Comparison of ENCODE assay signal across 1 cellular context in genomic region chr16:180921-181667, GRCh38.
TF ChIP-seq lines count a peak whose summit lies in the region.

No MANE protein-coding gene starts in this region.

TF ChIP-seq in K562, 482 proteins besides CTCF, POLR2A, EP300 and RAD21 (continued from another document and continues in another):
- TF ChIP-seq HINFP (tag; conservative IDR thresholded peaks at IDR 0.05; ENCODE audit: low read depth): no peak
- TF ChIP-seq, protein P1, sequence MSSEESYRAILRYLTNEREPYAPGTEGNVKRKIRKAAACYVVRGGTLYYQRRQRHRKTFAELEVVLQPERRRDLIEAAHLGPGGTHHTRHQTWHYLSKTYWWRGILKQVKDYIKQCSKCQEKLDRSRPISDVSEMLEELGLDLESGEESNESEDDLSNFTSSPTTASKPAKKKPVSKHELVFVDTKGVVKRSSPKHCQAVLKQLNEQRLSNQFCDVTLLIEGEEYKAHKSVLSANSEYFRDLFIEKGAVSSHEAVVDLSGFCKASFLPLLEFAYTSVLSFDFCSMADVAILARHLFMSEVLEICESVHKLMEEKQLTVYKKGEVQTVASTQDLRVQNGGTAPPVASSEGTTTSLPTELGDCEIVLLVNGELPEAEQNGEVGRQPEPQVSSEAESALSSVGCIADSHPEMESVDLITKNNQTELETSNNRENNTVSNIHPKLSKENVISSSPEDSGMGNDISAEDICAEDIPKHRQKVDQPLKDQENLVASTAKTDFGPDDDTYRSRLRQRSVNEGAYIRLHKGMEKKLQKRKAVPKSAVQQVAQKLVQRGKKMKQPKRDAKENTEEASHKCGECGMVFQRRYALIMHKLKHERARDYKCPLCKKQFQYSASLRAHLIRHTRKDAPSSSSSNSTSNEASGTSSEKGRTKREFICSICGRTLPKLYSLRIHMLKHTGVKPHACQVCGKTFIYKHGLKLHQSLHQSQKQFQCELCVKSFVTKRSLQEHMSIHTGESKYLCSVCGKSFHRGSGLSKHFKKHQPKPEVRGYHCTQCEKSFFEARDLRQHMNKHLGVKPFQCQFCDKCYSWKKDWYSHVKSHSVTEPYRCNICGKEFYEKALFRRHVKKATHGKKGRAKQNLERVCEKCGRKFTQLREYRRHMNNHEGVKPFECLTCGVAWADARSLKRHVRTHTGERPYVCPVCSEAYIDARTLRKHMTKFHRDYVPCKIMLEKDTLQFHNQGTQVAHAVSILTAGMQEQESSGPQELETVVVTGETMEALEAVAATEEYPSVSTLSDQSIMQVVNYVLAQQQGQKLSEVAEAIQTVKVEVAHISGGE (CRISPR knock-in tag; IDR thresholded peaks at IDR 0.05): no peak
- TF ChIP-seq, protein P2, sequence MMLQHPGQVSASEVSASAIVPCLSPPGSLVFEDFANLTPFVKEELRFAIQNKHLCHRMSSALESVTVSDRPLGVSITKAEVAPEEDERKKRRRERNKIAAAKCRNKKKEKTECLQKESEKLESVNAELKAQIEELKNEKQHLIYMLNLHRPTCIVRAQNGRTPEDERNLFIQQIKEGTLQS (IDR thresholded peaks at IDR 0.05): no peak
- TF ChIP-seq, protein P2 (CRISPR knock-in tag; conservative IDR thresholded peaks at IDR 0.05): peak; percentile 95
- no peak for TF ChIP-seq MAFF (IDR thresholded peaks at IDR 0.05; ENCODE audit: low read length)
- TF ChIP-seq PURB (CRISPR knock-in tag; IDR thresholded peaks at IDR 0.05; ENCODE audit: low read depth): 0 out of 2 replicates have a peak, but pooled peaks have one; percentile 65
- no peak for TF ChIP-seq SNRNP70 (optimal IDR thresholded peaks at IDR 0.05; ENCODE audit: low read depth, low read length)
- TF ChIP-seq ZNF395 (CRISPR knock-in tag; IDR thresholded peaks at IDR 0.05): peak; percentile 92
- TF ChIP-seq CBX1 (IDR thresholded peaks at IDR 0.05; ENCODE audit: low read depth): peak; percentile 96
- TF ChIP-seq TCF3 (CRISPR knock-in tag; IDR thresholded peaks at IDR 0.05): peak; percentile 48
- TF ChIP-seq BDP1 (IDR thresholded peaks at IDR 0.05; ENCODE audit: insufficient read depth, insufficient read length): no peak
- TF ChIP-seq MAFK (IDR thresholded peaks at IDR 0.05; ENCODE audit: low read length): no peak
- TF ChIP-seq U2AF2 (optimal IDR thresholded peaks at IDR 0.05; ENCODE audit: low read depth, low read length): no peak
- TF ChIP-seq EWSR1 (IDR thresholded peaks at IDR 0.05; ENCODE audit: borderline replicate concordance, low read depth, partially characterized antibody): no peak
- no peak for TF ChIP-seq NFRKB (IDR thresholded peaks at IDR 0.05; ENCODE audit: low read depth)
- TF ChIP-seq NKRF (IDR thresholded peaks at IDR 0.05; ENCODE audit: borderline replicate concordance): no peak
- TF ChIP-seq, protein P3, sequence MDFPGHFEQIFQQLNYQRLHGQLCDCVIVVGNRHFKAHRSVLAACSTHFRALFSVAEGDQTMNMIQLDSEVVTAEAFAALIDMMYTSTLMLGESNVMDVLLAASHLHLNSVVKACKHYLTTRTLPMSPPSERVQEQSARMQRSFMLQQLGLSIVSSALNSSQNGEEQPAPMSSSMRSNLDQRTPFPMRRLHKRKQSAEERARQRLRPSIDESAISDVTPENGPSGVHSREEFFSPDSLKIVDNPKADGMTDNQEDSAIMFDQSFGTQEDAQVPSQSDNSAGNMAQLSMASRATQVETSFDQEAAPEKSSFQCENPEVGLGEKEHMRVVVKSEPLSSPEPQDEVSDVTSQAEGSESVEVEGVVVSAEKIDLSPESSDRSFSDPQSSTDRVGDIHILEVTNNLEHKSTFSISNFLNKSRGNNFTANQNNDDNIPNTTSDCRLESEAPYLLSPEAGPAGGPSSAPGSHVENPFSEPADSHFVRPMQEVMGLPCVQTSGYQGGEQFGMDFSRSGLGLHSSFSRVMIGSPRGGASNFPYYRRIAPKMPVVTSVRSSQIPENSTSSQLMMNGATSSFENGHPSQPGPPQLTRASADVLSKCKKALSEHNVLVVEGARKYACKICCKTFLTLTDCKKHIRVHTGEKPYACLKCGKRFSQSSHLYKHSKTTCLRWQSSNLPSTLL (IDR thresholded peaks at IDR 0.05): no peak
- TF ChIP-seq ETV5 (CRISPR knock-in tag; IDR thresholded peaks at IDR 0.05; ENCODE audit: low read depth): peak; percentile 41; the same call in 1 of the 2 replicates
- TF ChIP-seq JUND (IDR thresholded peaks at IDR 0.05; ENCODE audit: borderline replicate concordance, low read depth, low read length): peak; percentile 28; the same call in 1 of the 2 replicates
- TF ChIP-seq JUND (tag; IDR thresholded peaks at IDR 0.05; ENCODE audit: borderline replicate concordance, low read depth, low read length): no peak
- peak; percentile 100 for TF ChIP-seq FOXP4 (CRISPR knock-in tag; IDR thresholded peaks at IDR 0.05; ENCODE audit: borderline replicate concordance)
- no peak for TF ChIP-seq ZNF407 (IDR thresholded peaks at IDR 0.05; ENCODE audit: low read depth)
- TF ChIP-seq ZNF3 (CRISPR knock-in tag; IDR thresholded peaks at IDR 0.05): no peak
- no peak for TF ChIP-seq ZNF184 (CRISPR knock-in tag; IDR thresholded peaks at IDR 0.05)
- no peak for TF ChIP-seq HNRNPH1 (optimal IDR thresholded peaks at IDR 0.05; ENCODE audit: low read depth, low read length)
- peak; percentile 88 for TF ChIP-seq RBM22 (IDR thresholded peaks at IDR 0.05; ENCODE audit: low read depth, low read length, poor library complexity, severe bottlenecking)
- TF ChIP-seq ZNF354B (CRISPR knock-in tag; IDR thresholded peaks at IDR 0.05): no peak
- TF ChIP-seq ZNF134 (CRISPR knock-in tag; conservative IDR thresholded peaks at IDR 0.05): peak; percentile 18; the same call in 1 of the 2 replicates
- TF ChIP-seq FOXP1 (CRISPR knock-in tag; IDR thresholded peaks at IDR 0.05): peak; percentile 100
- no peak for TF ChIP-seq DIDO1 (tag; IDR thresholded peaks at IDR 0.05; ENCODE audit: low read depth)
- 0 out of 2 replicates have a peak, but pooled peaks have one; percentile 5 for TF ChIP-seq ZBTB12 (CRISPR knock-in tag; IDR thresholded peaks at IDR 0.05)
